Comparison of ENCODE assay signal across 9 cellular contexts in the genomic region with DNA sequence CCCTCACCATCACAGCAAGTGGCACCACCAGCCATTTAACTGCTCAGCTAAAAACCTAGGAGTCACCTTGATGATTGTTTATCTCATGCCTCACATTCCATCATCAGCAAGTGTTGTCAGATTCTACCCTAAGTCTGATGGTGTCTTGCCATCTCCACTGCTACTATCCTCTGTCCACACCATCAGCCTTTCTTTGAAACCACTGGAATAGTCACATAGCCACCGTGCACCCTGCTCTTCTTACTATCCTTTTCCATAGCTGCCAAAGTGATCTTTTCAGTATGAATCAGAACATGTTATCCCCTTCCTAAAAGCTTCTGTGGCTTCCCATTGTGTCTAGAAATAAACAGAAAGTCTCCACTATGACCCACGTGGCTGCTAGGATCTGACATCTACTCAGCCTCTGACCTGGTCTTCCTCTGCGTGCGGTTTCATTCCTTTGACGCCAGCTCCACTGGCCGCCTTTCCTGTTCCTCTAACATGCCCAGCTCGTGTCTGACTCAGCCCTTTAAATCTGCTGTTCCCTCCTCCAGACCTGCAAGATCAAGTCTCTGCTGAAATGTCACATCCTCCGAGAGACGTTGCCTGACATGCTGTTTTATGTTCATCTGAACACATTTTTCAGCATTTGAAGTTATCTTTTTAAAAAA. TPM values are rescaled to one million over a fixed set of nuclear protein-coding genes. Genes with fewer than 3 reads are reported as not detected.
DNase-seq lines count a peak whose midpoint lies in the region; ATAC-seq and TF ChIP-seq lines count a peak whose summit lies in the region.
"Had no signal": no experiment of that assay in that cellular context is flagged by ENCODE, and none has a peak within 500 bp of the region (broad histone marks: within the 10 kb centered on the region; RNA-seq: fewer than 3 reads in every experiment).

No MANE protein-coding gene starts in this region.

- H3K36me3 ChIP-seq in heart right ventricle = no peaks in the 10 kb centered on the region

- peaks cover 0 to 4% (median 0%) of the 10 kb centered on the region in 11 donors for H3K9me3 ChIP-seq in heart right ventricle

- no peak for TF ChIP-seq CTCF in heart right ventricle (IDR thresholded peaks at IDR 0.05)

- H3K4me1 ChIP-seq in heart right ventricle = peaks cover 0 to 24% (median 0%) of the 10 kb centered on the region in 9 donors

- DNase-seq in HT1080 (ENCODE audit: low read depth) = peak; percentile 79
- DNase-seq in activated CD4-positive, alpha-beta T cell treated with anti-CD3 and anti-CD28 coated beads, Interleukin-2, amount 50 U/mL, for 48 hours = peak; percentile 17 to 35
- peak; percentile 33 to 58 for DNase-seq in heart right ventricle
- peak; percentile 36 for DNase-seq in smooth muscle cell of the brain vasculature (ENCODE audit: low read depth, low spot score)
- no peak for DNase-seq in NCI-H1092 (lab: John Stamatoyannopoulos, UW)
- no peak for DNase-seq in stimulated activated CD4-positive, alpha-beta T cell treated with anti-CD3 and anti-CD28 coated beads, Interleukin-4, amount 100 ng/mL, for 24 hours

- H3K27me3 ChIP-seq in heart right ventricle = no peaks in the 10 kb centered on the region

- H3K27ac ChIP-seq in heart right ventricle = peak overlapping the region in 5 of 10 donors; percentile 26 to 82 (median 41)

- H3K4me3 ChIP-seq in heart right ventricle = no peak overlapping the region

- intact Hi-C loops in heart right ventricle (cut with DNase I) = no loop called here

- WGBS in heart right ventricle, 2 donors = 44 to 58% methylated on average over 9 of the region's 9 CpGs

- ATAC-seq in heart right ventricle = peak; percentile 68 to 95 (median 88)
- no peak for ATAC-seq in GM18870 (IDR thresholded peaks at IDR 0.05; ENCODE audit: unreplicated experiment)
- no peak for ATAC-seq in HG02938 (IDR thresholded peaks at IDR 0.05; ENCODE audit: unreplicated experiment)
- ATAC-seq: SK-N-SH treated with all-trans-retinoic acid at 6 μM for 48 hours had no signal

RNA-seq across cellular contexts. Expression of a gene that starts 16.5 kb away (rescaled TPM):
- not detected in 2 replicates for total RNA-seq in HT1080 (2014; rRNA removed; shearing (Covaris generic))
- polyA plus RNA-seq in HT1080 (2015; cell fraction: cytosol; rRNA removed) = not detected in 2 replicates
- polyA plus RNA-seq in HT1080 (2015; cell fraction: nucleus; rRNA removed) = not detected in 2 replicates
- 10 to 100 TPM in 9 of 10 donors, 1 to 10 TPM in 1; 5.9 to 54.9 (median 27.6) TPM for total RNA-seq in heart right ventricle
- 10 to 100 TPM; 15.4 to 15.7 TPM for polyA plus RNA-seq in heart right ventricle

RNA-seq across cellular contexts. Expression of a gene that starts 31.8 kb away (rescaled TPM):
- 0.50 and 0.90 TPM in 2 replicates for total RNA-seq in HT1080 (2014; rRNA removed; shearing (Covaris generic))
- 0.19 TPM in 1 of 2 replicates, not detected in the other for polyA plus RNA-seq in HT1080 (2015; cell fraction: cytosol; rRNA removed)
- not detected in 2 replicates for polyA plus RNA-seq in HT1080 (2015; cell fraction: nucleus; rRNA removed)
- 100 to 1,000 TPM in 6 of 10 donors, 10 to 100 TPM in 4; 49.4 to 215 (median 101) TPM for total RNA-seq in heart right ventricle
- 10 to 100 TPM; 82.3 to 85.5 TPM for polyA plus RNA-seq in heart right ventricle

Comparison
In these comparisons a context has a peak if more than half of its experiments do, and no peak if none do; other contexts are left out.
1. DNase-seq: peak in HT1080 (single experiment), activated CD4-positive, alpha-beta T cell treated with anti-CD3 and anti-CD28 coated beads, Interleukin-2, amount 50 U/mL, for 48 hours (2 of 2), heart right ventricle (2 of 2) and smooth muscle cell of the brain vasculature (single experiment); none in NCI-H1092 (single experiment) and stimulated activated CD4-positive, alpha-beta T cell treated with anti-CD3 and anti-CD28 coated beads, Interleukin-4, amount 100 ng/mL, for 24 hours (single experiment).
2. ATAC-seq: peak in heart right ventricle (8 of 8); none in GM18870 (single experiment) and HG02938 (single experiment).
3. RNA of a gene that starts 31.8 kb away (total RNA-seq): 49.4 to 215 TPM in heart right ventricle; 0.50 to 0.90 TPM in HT1080; every median in the first group is over 10 times any median in the second.